In genomic region chr9:133430244-133430643, GRCh38 we compare ENCODE assay signal across 26 cellular contexts. TPM values are rescaled to one million over a fixed set of nuclear protein-coding genes. Genes with fewer than 3 reads are reported as not detected.
DNase-seq lines count a peak whose midpoint lies in the region; ATAC-seq, FAIRE-seq and TF ChIP-seq lines count a peak whose summit lies in the region.
"Had no signal": no experiment of that assay in that cellular context is flagged by ENCODE, and none has a peak within 500 bp of the region (broad histone marks: within the 10 kb centered on the region; RNA-seq: fewer than 3 reads in every experiment).

No MANE protein-coding gene starts in this region.

- in situ Hi-C loops in K562 (cut with MboI), result no loop called here

- H3K9me3 Mint-ChIP-seq in IgD-negative memory B cell (no peaks in the 10 kb centered on the region), neural progenitor cell (no peaks in the 10 kb centered on the region)
- H3K9me3 Mint-ChIP-seq: activated CD4-positive, alpha-beta memory T cell treated with anti-CD3 and anti-CD28 coated beads for 36 hours; activated naive CD8-positive, alpha-beta T cell treated with anti-CD3 and anti-CD28 coated beads, Interleukin-2, amount 50 U/mL, for 24 hours; activated T-helper 2 cell treated with anti-CD3 and anti-CD28 coated beads, Interferon-gamma antibody, Interleukin-2, Interleukin-4, amounts not matched to agents 10 μg/mL and 5 μg/mL and 100 μg/mL, durations not matched to agents 14 hours and 24 hours and 36 hours had no signal

- peaks cover 15% of the 10 kb centered on the region for H3F3A ChIP-seq in neural progenitor cell (ENCODE audit: low read depth)

- H3K4me3 Mint-ChIP-seq in IgD-negative memory B cell (peak overlapping the region in 3 of 4 donors; percentile 13 to 66 (median 28)), neural progenitor cell (peak overlapping the region; percentile 48)
- H3K4me3 Mint-ChIP-seq: activated CD4-positive, alpha-beta memory T cell treated with anti-CD3 and anti-CD28 coated beads for 36 hours; activated naive CD8-positive, alpha-beta T cell treated with anti-CD3 and anti-CD28 coated beads, Interleukin-2, amount 50 U/mL, for 24 hours had no signal

- peaks cover 25 to 43% of the 10 kb centered on the region in 2 experiments for H3K27me3 ChIP-seq in K562 (ENCODE audit: control insufficient read depth in 2 of 2, insufficient read depth in 2 of 2, low read length in 2 of 2)
- peaks cover 36% of the 10 kb centered on the region for H3K27me3 ChIP-seq in neural progenitor cell
- H3K27me3 ChIP-seq: body of pancreas, thyroid gland had no signal

- H3K4me1 ChIP-seq in K562 (replicated peaks in 1 of 2; ENCODE audit: control insufficient read depth in 2 of 2, insufficient read depth in 2 of 2, low read length in 2 of 2), result peaks cover 4 to 26% of the 10 kb centered on the region in 2 experiments; a peak in 2 of 5 replicates
- no peaks in the 10 kb centered on the region for H3K4me1 ChIP-seq in neural progenitor cell

- FAIRE-seq in D721Med (lab: Jason Lieb, UNC) (no peak), K562 (lab: Jason Lieb, UNC) (no peak)
- FAIRE-seq: H54, islet of Langerhans had no signal

- DNase-seq in D721Med (ENCODE audit: insufficient read length, low spot score) (peak; percentile 18), K562 (ENCODE audit: extremely low read depth in 1 of 4, low spot score in 3 of 4) (no peak), neural progenitor cell (ENCODE audit: low spot score) (no peak), NCI-H226 (no peak)
- DNase-seq in stimulated activated CD8-positive, alpha-beta memory T cell treated with anti-CD3 and anti-CD28 coated beads, Interleukin-4, amount 100 ng/mL, for 48 hours, result no peak
- DNase-seq in activated CD4-positive, alpha-beta T cell treated with anti-CD3 and anti-CD28 coated beads for 4 hours, result no peak
- DNase-seq: activated CD4-positive, CD25-positive, alpha-beta regulatory T cell; activated naive CD8-positive, alpha-beta T cell treated with anti-CD3 and anti-CD28 coated beads, Interleukin-2, amount 50 U/mL, for 24 hours; GF-D8; left ventricle myocardium inferior; naive thymus-derived CD4-positive, alpha-beta T cell; NCI-H1105; NCI-H2029; NCI-H2227 treated with DMSO at 0.1 percent for 48 hours; NCI-H748 treated with DMSO at 0.1 percent for 48 hours; SW 1271; T1000 had no signal

- no peak for TF ChIP-seq EP300 in K562 (IDR thresholded peaks at IDR 0.05; ENCODE audit: low read length)

- BruUV-seq in K562 (replicated peaks; lab: Mats Ljungman, UMichigan), result no TSS peak

- WGBS in K562 (ENCODE audit: insufficient coverage, low coverage, missing lambda C conversion rate), result 0% methylated on average over 1 of the region's 1 CpG

- H3K4me2 ChIP-seq in K562 (ENCODE audit: insufficient read depth, low read length) (no peak overlapping the region), neural progenitor cell (no peak overlapping the region)

- peak overlapping the region in 1 of 3 donors; percentile 71 for H3K27ac Mint-ChIP-seq in IgD-negative memory B cell
- H3K27ac Mint-ChIP-seq in neural progenitor cell, result no peak overlapping the region
- H3K27ac Mint-ChIP-seq: activated CD4-positive, alpha-beta memory T cell treated with anti-CD3 and anti-CD28 coated beads for 36 hours; activated naive CD8-positive, alpha-beta T cell treated with anti-CD3 and anti-CD28 coated beads, Interleukin-2, amount 50 U/mL, for 24 hours; activated T-helper 2 cell treated with anti-CD3 and anti-CD28 coated beads, Interferon-gamma antibody, Interleukin-2, Interleukin-4, amounts not matched to agents 10 μg/mL and 5 μg/mL and 100 μg/mL, durations not matched to agents 14 hours and 24 hours and 36 hours; naive thymus-derived CD4-positive, alpha-beta T cell had no signal

- TF ChIP-seq POLR2A in K562 (conservative IDR thresholded peaks at IDR 0.05), result no peak

- H3K36me3 ChIP-seq in K562 (ENCODE audit: control insufficient read depth, insufficient read depth, low read length), result no peaks in the 10 kb centered on the region
- no peaks in the 10 kb centered on the region for H3K36me3 ChIP-seq in neural progenitor cell
- H3K36me3 ChIP-seq: thyroid gland had no signal

- H3K79me2 ChIP-seq in K562 (ENCODE audit: control insufficient read depth, insufficient read depth, low read length) (no peaks in the 10 kb centered on the region), neural progenitor cell (ENCODE audit: low read depth) (no peaks in the 10 kb centered on the region)

- no peaks in the 10 kb centered on the region for H3K9me1 ChIP-seq in K562 (ENCODE audit: control insufficient read depth, insufficient read depth, low read length)

- H3K27me3 Mint-ChIP-seq in IgD-negative memory B cell (peaks cover 4% of the 10 kb centered on the region), neural progenitor cell (ENCODE audit: insufficient read depth, low read depth) (peaks cover 24% of the 10 kb centered on the region)

- H3K9me3 ChIP-seq in K562 (replicated peaks; ENCODE audit: control insufficient read depth, insufficient read depth, low read depth, low read length) (no peaks in the 10 kb centered on the region), neural progenitor cell (ENCODE audit: low read depth) (no peaks in the 10 kb centered on the region)
- H3K9me3 ChIP-seq: body of pancreas, left ventricle myocardium inferior, thyroid gland had no signal

- no peak overlapping the region for H3K9ac ChIP-seq in K562 (ENCODE audit: insufficient read depth in 1 of 2, low read depth in 2 of 2, low read length in 2 of 2)
- H3K9ac ChIP-seq in neural progenitor cell, result no peak overlapping the region

- H3K36me3 Mint-ChIP-seq in IgD-negative memory B cell, result no peaks in the 10 kb centered on the region
- H3K36me3 Mint-ChIP-seq in neural progenitor cell, result no peaks in the 10 kb centered on the region
- H3K36me3 Mint-ChIP-seq: activated CD4-positive, alpha-beta memory T cell treated with anti-CD3 and anti-CD28 coated beads for 36 hours; naive thymus-derived CD4-positive, alpha-beta T cell had no signal

- H3K4me1 Mint-ChIP-seq in IgD-negative memory B cell (peaks cover 0 to 7% (median 6%) of the 10 kb centered on the region in 3 donors), neural progenitor cell (peaks cover 12% of the 10 kb centered on the region)

- no peak overlapping the region for H3K27ac ChIP-seq in K562 (ENCODE audit: extremely low read depth, low read depth, low read length)
- H3K27ac ChIP-seq in neural progenitor cell, result no peak overlapping the region
- H3K27ac ChIP-seq: body of pancreas, left ventricle myocardium inferior, thyroid gland had no signal

- H4K20me1 ChIP-seq in K562 (replicated peaks; ENCODE audit: control insufficient read depth, insufficient read depth, low read length), result no peaks in the 10 kb centered on the region
- H4K20me1 ChIP-seq in neural progenitor cell (ENCODE audit: low read depth), result no peaks in the 10 kb centered on the region

- TF ChIP-seq CTCF in D721Med (IDR thresholded peaks at IDR 0.05; ENCODE audit: insufficient read depth, missing control alignments) (no peak), K562 (IDR thresholded peaks at IDR 0.05 in 2 of 3, conservative IDR thresholded peaks at IDR 0.05 in 1 of 3; ENCODE audit: insufficient read depth in 2 of 3, low read depth in 1 of 3, low read length in 3 of 3) (no peak), neural progenitor cell (IDR thresholded peaks at IDR 0.05) (no peak)

- H2AFZ ChIP-seq in K562 (ENCODE audit: low read depth, low read length) (no peak overlapping the region), neural progenitor cell (replicated peaks) (no peak overlapping the region)

- H3K4me3 ChIP-seq in K562 (no peak overlapping the region), neural progenitor cell (no peak overlapping the region)
- H3K4me3 ChIP-seq: body of pancreas, left ventricle myocardium inferior, thyroid gland had no signal

- POLR2A ChIA-PET in K562 (lab: Yijun Ruan, JAX), result interaction anchor here (0.6 kb wide), 1 partner anchor 32 kb away, joined by 5 read pairs; no protein-coding TSS in a partner anchor

- intact Hi-C loops in K562 (cut with micrococcal nuclease), result no loop called here

- no peak for TF ChIP-seq RAD21 in K562 (CRISPR knock-in tag; conservative IDR thresholded peaks at IDR 0.05 in 1 of 2, IDR thresholded peaks at IDR 0.05 in 1 of 2)

- CTCF ChIA-PET in K562 (lab: Yijun Ruan, JAX; ENCODE audit: low intra/inter-chr PET ratio), result no interaction called here

- no peak for ATAC-seq in K562
- ATAC-seq: stimulated activated naive CD8-positive, alpha-beta T cell treated with anti-CD3 and anti-CD28 coated beads, Interleukin-15, Interleukin-2, amounts not matched to agents 100 U/mL and 50 U/mL, for 24 hours had no signal

RNA-seq across cellular contexts. Expression of gene ADAMTS13, which starts 8.1 kb away (rescaled TPM):
- polyA plus RNA-seq in IgD-negative memory B cell, result 0.35 TPM
- 0.51 and 1.4 TPM in 2 replicates for total RNA-seq in K562 (2011; cell fraction: chromatin; rRNA removed; ENCODE audit: low replicate concordance)
- total RNA-seq in K562 (2011; cell fraction: nucleolus; rRNA removed), result 0.53 and 0.83 TPM in 2 replicates
- 0.44 and 1.4 TPM in 2 replicates for total RNA-seq in K562 (2011; cell fraction: nucleoplasm; rRNA removed)
- 0.04 TPM in 1 of 2 replicates, not detected in the other for total RNA-seq in K562 (2014; rRNA removed)
- not detected in 2 replicates for total RNA-seq in K562 (2014; rRNA removed; fragmentation: Illumina TruSeq; extraction: Trizol)
- 0.04 TPM in 1 of 2 replicates, not detected in the other for total RNA-seq in K562 (2015; rRNA removed; fragmentation: Illumina TruSeq; extraction: Trizol)
- 0.07 TPM in 1 of 2 replicates, not detected in the other for total RNA-seq in K562 (2021)
- polyA plus RNA-seq in K562 (2011; rRNA removed), result 0.16 and 0.20 TPM in 2 replicates
- polyA plus RNA-seq in K562 (2011; cell fraction: cytosol; rRNA removed), result 0.10 and 0.16 TPM in 2 replicates
- polyA plus RNA-seq in K562 (2011; cell fraction: nucleus; rRNA removed), result 1.2 and 1.3 TPM in 2 replicates
- 0.29 and 1.0 TPM in 2 replicates for polyA plus RNA-seq in K562 (2012)
- polyA plus RNA-seq in K562 (2014; fragmentation: Illumina TruSeq; extraction: Trizol), result 0.03 TPM in 1 of 2 replicates, not detected in the other
- not detected for polyA plus RNA-seq in K562 (2014; fragmentation: Nextera tagmentation; extraction: Ambion mirVana)
- polyA plus RNA-seq in K562 (2014; rRNA removed), result 0.04 and 0.26 TPM in 2 replicates
- not detected in 2 replicates for polyA minus RNA-seq in K562 (2011; rRNA and poly(A)+ RNA removed)
- not detected in 2 replicates for polyA minus RNA-seq in K562 (2011; cell fraction: cytosol; rRNA and poly(A)+ RNA removed)
- 0.33 and 0.40 TPM in 2 replicates for polyA minus RNA-seq in K562 (2011; cell fraction: nucleus; rRNA and poly(A)+ RNA removed)
- total RNA-seq in neural progenitor cell (ENCODE audit: low replicate concordance), result 2.4 and 6.1 TPM in 2 replicates

RNA-seq across cellular contexts. Expression of gene REXO4, which starts 12.4 kb away (rescaled TPM):
- 31.6 TPM for polyA plus RNA-seq in IgD-negative memory B cell
- 33.3 and 49.1 TPM in 2 replicates for total RNA-seq in K562 (2011; cell fraction: chromatin; rRNA removed; ENCODE audit: low replicate concordance)
- total RNA-seq in K562 (2011; cell fraction: nucleolus; rRNA removed), result 33.0 and 38.9 TPM in 2 replicates
- 25.6 and 35.8 TPM in 2 replicates for total RNA-seq in K562 (2011; cell fraction: nucleoplasm; rRNA removed)
- 70.5 and 72.9 TPM in 2 replicates for total RNA-seq in K562 (2014; rRNA removed)
- 19.6 and 21.6 TPM in 2 replicates for total RNA-seq in K562 (2014; rRNA removed; fragmentation: Illumina TruSeq; extraction: Trizol)
- 31.1 and 31.3 TPM in 2 replicates for total RNA-seq in K562 (2015; rRNA removed; fragmentation: Illumina TruSeq; extraction: Trizol)
- total RNA-seq in K562 (2021), result 56.4 and 57.9 TPM in 2 replicates
- 23.9 and 29.2 TPM in 2 replicates for polyA plus RNA-seq in K562 (2011; rRNA removed)
- polyA plus RNA-seq in K562 (2011; cell fraction: cytosol; rRNA removed), result 26.2 and 39.1 TPM in 2 replicates
- polyA plus RNA-seq in K562 (2011; cell fraction: nucleus; rRNA removed), result 19.8 and 27.2 TPM in 2 replicates
- polyA plus RNA-seq in K562 (2012), result 22.0 and 39.1 TPM in 2 replicates
- 40.9 and 45.1 TPM in 2 replicates for polyA plus RNA-seq in K562 (2014; fragmentation: Illumina TruSeq; extraction: Trizol)
- 1 to 10 TPM; 3.4 to 5.0 TPM for polyA plus RNA-seq in K562 (2014; fragmentation: Nextera tagmentation; extraction: Ambion mirVana)
- 58.8 and 62.3 TPM in 2 replicates for polyA plus RNA-seq in K562 (2014; rRNA removed)
- polyA minus RNA-seq in K562 (2011; rRNA and poly(A)+ RNA removed), result 22.5 and 31.4 TPM in 2 replicates
- 17.9 and 24.8 TPM in 2 replicates for polyA minus RNA-seq in K562 (2011; cell fraction: cytosol; rRNA and poly(A)+ RNA removed)
- polyA minus RNA-seq in K562 (2011; cell fraction: nucleus; rRNA and poly(A)+ RNA removed), result 13.6 and 16.7 TPM in 2 replicates
- total RNA-seq in neural progenitor cell (ENCODE audit: low replicate concordance), result 17.9 and 24.9 TPM in 2 replicates

RNA-seq across cellular contexts. Expression of gene CACFD1, which starts 29.5 kb away (rescaled TPM):
- polyA plus RNA-seq in IgD-negative memory B cell (15.9 TPM), K562 (2011; rRNA removed) (0.87 and 1.2 TPM in 2 replicates), K562 (2014; fragmentation: Illumina TruSeq; extraction: Trizol) (0.16 and 0.37 TPM in 2 replicates), K562 (2014; fragmentation: Nextera tagmentation; extraction: Ambion mirVana) (not detected), K562 (2014; rRNA removed) (1.1 and 1.4 TPM in 2 replicates)
- total RNA-seq in K562 (2011; cell fraction: chromatin; rRNA removed; ENCODE audit: low replicate concordance), result 2.9 and 4.1 TPM in 2 replicates
- 3.4 and 4.7 TPM in 2 replicates for total RNA-seq in K562 (2011; cell fraction: nucleolus; rRNA removed)
- total RNA-seq in K562 (2011; cell fraction: nucleoplasm; rRNA removed), result 3.2 and 5.5 TPM in 2 replicates
- total RNA-seq in K562 (2014; rRNA removed) (1.1 and 1.2 TPM in 2 replicates), K562 (2014; rRNA removed; fragmentation: Illumina TruSeq; extraction: Trizol) (0.11 and 0.13 TPM in 2 replicates), K562 (2015; rRNA removed; fragmentation: Illumina TruSeq; extraction: Trizol) (0.54 and 0.64 TPM in 2 replicates), K562 (2021) (1.4 and 1.8 TPM in 2 replicates), neural progenitor cell (ENCODE audit: low replicate concordance) (15.7 and 29.3 TPM in 2 replicates)
- polyA plus RNA-seq in K562 (2011; cell fraction: cytosol; rRNA removed), result 0.77 and 1.1 TPM in 2 replicates
- 1.3 and 2.3 TPM in 2 replicates for polyA plus RNA-seq in K562 (2011; cell fraction: nucleus; rRNA removed)
- 0.89 and 3.8 TPM in 2 replicates for polyA plus RNA-seq in K562 (2012)
- polyA minus RNA-seq in K562 (2011; rRNA and poly(A)+ RNA removed), result 0.57 and 0.70 TPM in 2 replicates
- polyA minus RNA-seq in K562 (2011; cell fraction: cytosol; rRNA and poly(A)+ RNA removed), result 0.67 and 0.82 TPM in 2 replicates
- 1.7 and 1.8 TPM in 2 replicates for polyA minus RNA-seq in K562 (2011; cell fraction: nucleus; rRNA and poly(A)+ RNA removed)

RNA-seq across cellular contexts. Expression of gene SLC2A6, which starts 48.7 kb away (rescaled TPM):
- polyA plus RNA-seq in IgD-negative memory B cell, result 65.2 TPM
- total RNA-seq in K562 (2011; cell fraction: chromatin; rRNA removed; ENCODE audit: low replicate concordance), result 0.32 and 1.7 TPM in 2 replicates
- 1.2 and 1.8 TPM in 2 replicates for total RNA-seq in K562 (2011; cell fraction: nucleolus; rRNA removed)
- total RNA-seq in K562 (2011; cell fraction: nucleoplasm; rRNA removed), result 0.53 and 1.3 TPM in 2 replicates
- total RNA-seq in K562 (2014; rRNA removed), result 0.09 and 0.41 TPM in 2 replicates
- total RNA-seq in K562 (2014; rRNA removed; fragmentation: Illumina TruSeq; extraction: Trizol), result 0.04 and 0.06 TPM in 2 replicates
- total RNA-seq in K562 (2015; rRNA removed; fragmentation: Illumina TruSeq; extraction: Trizol), result 0.04 TPM in 1 of 2 replicates, not detected in the other
- 0.16 and 0.38 TPM in 2 replicates for total RNA-seq in K562 (2021)
- 0.08 and 0.22 TPM in 2 replicates for polyA plus RNA-seq in K562 (2011; rRNA removed)
- polyA plus RNA-seq in K562 (2011; cell fraction: cytosol; rRNA removed), result 0.19 and 0.58 TPM in 2 replicates
- polyA plus RNA-seq in K562 (2011; cell fraction: nucleus; rRNA removed), result 0.32 and 0.61 TPM in 2 replicates
- polyA plus RNA-seq in K562 (2012), result 0.17 and 0.24 TPM in 2 replicates
- polyA plus RNA-seq in K562 (2014; fragmentation: Illumina TruSeq; extraction: Trizol), result not detected in 2 replicates
- not detected for polyA plus RNA-seq in K562 (2014; fragmentation: Nextera tagmentation; extraction: Ambion mirVana)
- 0.27 and 0.39 TPM in 2 replicates for polyA plus RNA-seq in K562 (2014; rRNA removed)
- polyA minus RNA-seq in K562 (2011; rRNA and poly(A)+ RNA removed), result 0.09 and 0.21 TPM in 2 replicates
- 0.48 and 0.64 TPM in 2 replicates for polyA minus RNA-seq in K562 (2011; cell fraction: cytosol; rRNA and poly(A)+ RNA removed)
- polyA minus RNA-seq in K562 (2011; cell fraction: nucleus; rRNA and poly(A)+ RNA removed), result 0.81 and 1.4 TPM in 2 replicates
- total RNA-seq in neural progenitor cell (ENCODE audit: low replicate concordance), result 2.3 and 8.8 TPM in 2 replicates

RNA-seq across cellular contexts. Expression of gene STKLD1, which starts 54.1 kb away (rescaled TPM):
- polyA plus RNA-seq in IgD-negative memory B cell, result 0.16 TPM
- total RNA-seq in K562 (2011; cell fraction: chromatin; rRNA removed; ENCODE audit: low replicate concordance), result 1.6 and 2.8 TPM in 2 replicates
- 0.50 and 0.92 TPM in 2 replicates for total RNA-seq in K562 (2011; cell fraction: nucleolus; rRNA removed)
- 0.69 and 1.3 TPM in 2 replicates for total RNA-seq in K562 (2011; cell fraction: nucleoplasm; rRNA removed)
- total RNA-seq in K562 (2014; rRNA removed), result 0.53 TPM in 1 of 2 replicates, not detected in the other
- 0.19 and 0.36 TPM in 2 replicates for total RNA-seq in K562 (2014; rRNA removed; fragmentation: Illumina TruSeq; extraction: Trizol)
- 0.26 and 0.65 TPM in 2 replicates for total RNA-seq in K562 (2015; rRNA removed; fragmentation: Illumina TruSeq; extraction: Trizol)
- 0.20 and 0.33 TPM in 2 replicates for total RNA-seq in K562 (2021)
- polyA plus RNA-seq in K562 (2011; rRNA removed), result 0.60 and 1.2 TPM in 2 replicates
- polyA plus RNA-seq in K562 (2011; cell fraction: cytosol; rRNA removed), result 0.60 and 0.85 TPM in 2 replicates
- polyA plus RNA-seq in K562 (2011; cell fraction: nucleus; rRNA removed), result 0.60 and 0.86 TPM in 2 replicates
- polyA plus RNA-seq in K562 (2012), result 0.82 and 1.7 TPM in 2 replicates
- polyA plus RNA-seq in K562 (2014; fragmentation: Illumina TruSeq; extraction: Trizol), result 0.25 and 1.0 TPM in 2 replicates
- polyA plus RNA-seq in K562 (2014; fragmentation: Nextera tagmentation; extraction: Ambion mirVana), result under 1 TPM in 1 of 2 experiments, not detected in 1; 0.10 TPM
- 0.13 and 0.61 TPM in 2 replicates for polyA plus RNA-seq in K562 (2014; rRNA removed)
- 0.39 and 0.81 TPM in 2 replicates for polyA minus RNA-seq in K562 (2011; rRNA and poly(A)+ RNA removed)
- 0.86 TPM in 1 of 2 replicates, not detected in the other for polyA minus RNA-seq in K562 (2011; cell fraction: cytosol; rRNA and poly(A)+ RNA removed)
- polyA minus RNA-seq in K562 (2011; cell fraction: nucleus; rRNA and poly(A)+ RNA removed), result 0.27 and 0.44 TPM in 2 replicates
- 0.58 and 0.65 TPM in 2 replicates for total RNA-seq in neural progenitor cell (ENCODE audit: low replicate concordance)
- total RNA-seq: body of pancreas, left ventricle myocardium inferior, mesenteric fat pad had no signal
